Comparison of ENCODE assay signal across 1 cellular context in the genomic region with DNA sequence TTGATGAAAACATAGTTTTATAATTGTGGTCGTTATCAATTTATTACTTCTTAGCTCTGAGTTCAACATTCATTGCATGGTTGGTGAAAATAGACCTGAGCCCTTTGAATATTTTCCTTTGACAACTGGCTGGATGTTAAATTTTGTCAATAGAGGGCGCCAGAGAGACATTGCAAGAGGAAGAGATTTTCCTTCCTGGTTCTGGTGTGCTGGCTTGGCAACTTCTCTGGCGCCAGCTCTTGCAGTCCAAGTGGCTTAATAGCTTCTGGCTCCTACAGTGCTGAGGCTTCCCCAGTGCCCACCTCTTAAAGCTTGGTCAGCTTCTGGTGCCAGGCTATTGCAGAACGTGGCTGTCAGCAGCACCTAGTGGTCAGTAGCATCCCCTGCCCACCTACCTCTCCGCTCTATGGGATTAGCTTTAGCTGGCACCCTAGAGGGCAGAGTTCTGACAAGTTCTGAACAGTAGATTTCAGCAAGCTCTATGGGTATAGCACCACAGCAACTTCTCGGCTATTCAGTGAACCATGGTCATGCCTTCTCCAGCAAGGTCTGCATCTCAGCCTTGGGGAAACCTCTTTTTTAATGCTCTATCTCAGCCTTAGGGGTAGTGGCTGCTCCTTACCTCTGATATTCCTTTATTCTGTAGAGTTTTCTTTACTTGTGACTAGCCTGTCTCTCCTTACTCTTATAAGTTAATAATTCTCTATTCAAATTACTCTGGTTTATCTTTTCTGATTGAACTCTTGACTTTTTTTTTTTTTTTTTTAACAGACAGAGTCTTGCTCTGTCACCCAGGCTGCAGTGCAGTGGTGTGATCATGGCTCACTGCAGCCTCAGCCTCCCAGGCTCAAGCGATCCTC.
TF ChIP-seq lines count a peak whose summit lies in the region.

No MANE protein-coding gene starts in this region.

TF ChIP-seq in K562, 482 proteins besides CTCF, POLR2A, EP300 and RAD21 (continued from another document):
- TF ChIP-seq, protein P1, sequence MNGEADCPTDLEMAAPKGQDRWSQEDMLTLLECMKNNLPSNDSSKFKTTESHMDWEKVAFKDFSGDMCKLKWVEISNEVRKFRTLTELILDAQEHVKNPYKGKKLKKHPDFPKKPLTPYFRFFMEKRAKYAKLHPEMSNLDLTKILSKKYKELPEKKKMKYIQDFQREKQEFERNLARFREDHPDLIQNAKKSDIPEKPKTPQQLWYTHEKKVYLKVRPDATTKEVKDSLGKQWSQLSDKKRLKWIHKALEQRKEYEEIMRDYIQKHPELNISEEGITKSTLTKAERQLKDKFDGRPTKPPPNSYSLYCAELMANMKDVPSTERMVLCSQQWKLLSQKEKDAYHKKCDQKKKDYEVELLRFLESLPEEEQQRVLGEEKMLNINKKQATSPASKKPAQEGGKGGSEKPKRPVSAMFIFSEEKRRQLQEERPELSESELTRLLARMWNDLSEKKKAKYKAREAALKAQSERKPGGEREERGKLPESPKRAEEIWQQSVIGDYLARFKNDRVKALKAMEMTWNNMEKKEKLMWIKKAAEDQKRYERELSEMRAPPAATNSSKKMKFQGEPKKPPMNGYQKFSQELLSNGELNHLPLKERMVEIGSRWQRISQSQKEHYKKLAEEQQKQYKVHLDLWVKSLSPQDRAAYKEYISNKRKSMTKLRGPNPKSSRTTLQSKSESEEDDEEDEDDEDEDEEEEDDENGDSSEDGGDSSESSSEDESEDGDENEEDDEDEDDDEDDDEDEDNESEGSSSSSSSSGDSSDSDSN (IDR thresholded peaks at IDR 0.05; ENCODE audit: borderline replicate concordance in 1 of 2, low read depth in 2 of 2, low read length in 2 of 2): no peak
- TF ChIP-seq SLC30A9 (CRISPR knock-in tag; IDR thresholded peaks at IDR 0.05) (no peak), ZNF12 (CRISPR knock-in tag; IDR thresholded peaks at IDR 0.05) (no peak), STAG1 (CRISPR knock-in tag; IDR thresholded peaks at IDR 0.05; ENCODE audit: borderline replicate concordance) (peak; percentile 12; the same call in 1 of the 2 replicates), RB1 (IDR thresholded peaks at IDR 0.05; ENCODE audit: low read depth) (peak; percentile 42; the same call in 1 of the 2 replicates), ELF1 (tag; IDR thresholded peaks at IDR 0.05) (peak; percentile 66), ZBED1 (IDR thresholded peaks at IDR 0.05) (no peak), MCM3 (IDR thresholded peaks at IDR 0.05) (no peak), FOXJ2 (tag; IDR thresholded peaks at IDR 0.05) (no peak), ARID2 (IDR thresholded peaks at IDR 0.05) (peak; percentile 16; the same call in 1 of the 2 replicates), XRCC4 (IDR thresholded peaks at IDR 0.05; ENCODE audit: extremely low read depth, insufficient read depth, insufficient read length) (no peak), KLF16 (IDR thresholded peaks at IDR 0.05) (0 out of 2 replicates have a peak, but pooled peaks have one; percentile 13), ZNF347 (CRISPR knock-in tag; IDR thresholded peaks at IDR 0.05; ENCODE audit: low read depth) (no peak), SMC3 (conservative IDR thresholded peaks at IDR 0.05; ENCODE audit: insufficient read depth, low read depth, low read length) (0 out of 2 replicates have a peak, but pooled peaks have one; percentile 35), SOX6 (IDR thresholded peaks at IDR 0.05) (no peak), CC2D1A (IDR thresholded peaks at IDR 0.05) (peak; percentile 71)
- TF ChIP-seq, protein P2, sequence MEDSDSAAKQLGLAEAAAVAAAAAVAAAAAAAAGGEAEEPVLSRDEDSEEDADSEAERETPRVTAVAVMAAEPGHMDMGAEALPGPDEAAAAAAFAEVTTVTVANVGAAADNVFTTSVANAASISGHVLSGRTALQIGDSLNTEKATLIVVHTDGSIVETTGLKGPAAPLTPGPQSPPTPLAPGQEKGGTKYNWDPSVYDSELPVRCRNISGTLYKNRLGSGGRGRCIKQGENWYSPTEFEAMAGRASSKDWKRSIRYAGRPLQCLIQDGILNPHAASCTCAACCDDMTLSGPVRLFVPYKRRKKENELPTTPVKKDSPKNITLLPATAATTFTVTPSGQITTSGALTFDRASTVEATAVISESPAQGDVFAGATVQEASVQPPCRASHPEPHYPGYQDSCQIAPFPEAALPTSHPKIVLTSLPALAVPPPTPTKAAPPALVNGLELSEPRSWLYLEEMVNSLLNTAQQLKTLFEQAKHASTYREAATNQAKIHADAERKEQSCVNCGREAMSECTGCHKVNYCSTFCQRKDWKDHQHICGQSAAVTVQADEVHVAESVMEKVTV (CRISPR knock-in tag; IDR thresholded peaks at IDR 0.05): peak; percentile 50; the same call in 1 of the 2 replicates
- TF ChIP-seq, protein P3, sequence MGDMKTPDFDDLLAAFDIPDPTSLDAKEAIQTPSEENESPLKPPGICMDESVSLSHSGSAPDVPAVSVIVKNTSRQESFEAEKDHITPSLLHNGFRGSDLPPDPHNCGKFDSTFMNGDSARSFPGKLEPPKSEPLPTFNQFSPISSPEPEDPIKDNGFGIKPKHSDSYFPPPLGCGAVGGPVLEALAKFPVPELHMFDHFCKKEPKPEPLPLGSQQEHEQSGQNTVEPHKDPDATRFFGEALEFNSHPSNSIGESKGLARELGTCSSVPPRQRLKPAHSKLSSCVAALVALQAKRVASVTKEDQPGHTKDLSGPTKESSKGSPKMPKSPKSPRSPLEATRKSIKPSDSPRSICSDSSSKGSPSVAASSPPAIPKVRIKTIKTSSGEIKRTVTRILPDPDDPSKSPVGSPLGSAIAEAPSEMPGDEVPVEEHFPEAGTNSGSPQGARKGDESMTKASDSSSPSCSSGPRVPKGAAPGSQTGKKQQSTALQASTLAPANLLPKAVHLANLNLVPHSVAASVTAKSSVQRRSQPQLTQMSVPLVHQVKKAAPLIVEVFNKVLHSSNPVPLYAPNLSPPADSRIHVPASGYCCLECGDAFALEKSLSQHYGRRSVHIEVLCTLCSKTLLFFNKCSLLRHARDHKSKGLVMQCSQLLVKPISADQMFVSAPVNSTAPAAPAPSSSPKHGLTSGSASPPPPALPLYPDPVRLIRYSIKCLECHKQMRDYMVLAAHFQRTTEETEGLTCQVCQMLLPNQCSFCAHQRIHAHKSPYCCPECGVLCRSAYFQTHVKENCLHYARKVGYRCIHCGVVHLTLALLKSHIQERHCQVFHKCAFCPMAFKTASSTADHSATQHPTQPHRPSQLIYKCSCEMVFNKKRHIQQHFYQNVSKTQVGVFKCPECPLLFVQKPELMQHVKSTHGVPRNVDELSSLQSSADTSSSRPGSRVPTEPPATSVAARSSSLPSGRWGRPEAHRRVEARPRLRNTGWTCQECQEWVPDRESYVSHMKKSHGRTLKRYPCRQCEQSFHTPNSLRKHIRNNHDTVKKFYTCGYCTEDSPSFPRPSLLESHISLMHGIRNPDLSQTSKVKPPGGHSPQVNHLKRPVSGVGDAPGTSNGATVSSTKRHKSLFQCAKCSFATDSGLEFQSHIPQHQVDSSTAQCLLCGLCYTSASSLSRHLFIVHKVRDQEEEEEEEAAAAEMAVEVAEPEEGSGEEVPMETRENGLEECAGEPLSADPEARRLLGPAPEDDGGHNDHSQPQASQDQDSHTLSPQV (IDR thresholded peaks at IDR 0.05): peak; percentile 26
